ENCODE assay signal across 35 cellular contexts in genomic region chr1:237887542-237887941, GRCh38. TPM values are rescaled to one million over a fixed set of nuclear protein-coding genes. Genes with fewer than 3 reads are reported as not detected.
"Had no signal": no experiment of that assay in that cellular context is flagged by ENCODE, and none has a peak within 500 bp of the region (broad histone marks: within the 10 kb centered on the region; RNA-seq: fewer than 3 reads in every experiment).

No MANE protein-coding gene starts in this region.

- H3K36me3 ChIP-seq: MG63, SJCRH30 had no signal

- H3K27me3 ChIP-seq: MG63, SJCRH30 had no signal

- H2AFZ ChIP-seq: PC-9 had no signal

- FAIRE-seq: RCC 7860 had no signal

- H3K4me1 ChIP-seq: SJCRH30 had no signal

- ATAC-seq: Panc1, Right ventricle myocardium inferior, SK-N-SH treated with all-trans-retinoic acid at 6 μM for 48 hours had no signal

- DNase-seq: Karpas-422, MG63, NCI-H1048, NCI-H1092 treated with DMSO at 0.1 percent for 48 hours, NCI-H1105 treated with DMSO at 0.1 percent for 48 hours, NCI-H1436, NCI-H146, NCI-H1694, NCI-H187, NCI-H1930, NCI-H2029 treated with DMSO at 0.1 percent for 48 hours, NCI-H2081 treated with DMSO at 0.1 percent for 48 hours, NCI-H2107, NCI-H2171, NCI-H226, NCI-H446 treated with DMSO at 0.1 percent for 48 hours, NCI-H510A, NCI-H524, NCI-H526, NCI-H748 treated with DMSO at 0.1 percent for 48 hours, NCI-H82, PC-9, SHP77, SIG-M5, SJCRH30 had no signal

- H3K4me3 ChIP-seq: MG63, PC-9, SJCRH30, SK-N-MC had no signal

- H3K27ac ChIP-seq: KMS-11, PC-9, RWPE1, SJCRH30, SK-N-MC had no signal

- H3K9me3 ChIP-seq: MG63, SJCRH30 had no signal

- H3K4me2 ChIP-seq: KMS-11, PC-9 had no signal

- H3K9ac ChIP-seq: KMS-11 had no signal

RNA-seq across cellular contexts. Expression of gene ZP4, which starts 3.2 kb away (rescaled TPM):
- total RNA-seq: LHCN-M2, OCI-LY7, PC-9, Right ventricle myocardium inferior, SJCRH30, SK-MEL-5 had no signal
